10 cellular contexts compared by ENCODE assay signal in genomic region chr2:239230318-239231052, GRCh38.
DNase-seq lines count a peak whose midpoint lies in the region; ATAC-seq and TF ChIP-seq lines count a peak whose summit lies in the region.
"Had no signal": no experiment of that assay in that cellular context is flagged by ENCODE, and none has a peak within 500 bp of the region (broad histone marks: within the 10 kb centered on the region; RNA-seq: fewer than 3 reads in every experiment).

No MANE protein-coding gene starts in this region.

- peaks cover 35% of the 10 kb centered on the region for H3K36me3 Mint-ChIP-seq in activated T-helper 2 cell treated with anti-CD3 and anti-CD28 coated beads, Interferon-gamma antibody, Interleukin-2, Interleukin-4, amounts not matched to agents 10 μg/mL and 5 μg/mL and 100 μg/mL, durations not matched to agents 14 hours and 24 hours and 36 hours (ENCODE audit: low read depth)
- H3K36me3 Mint-ChIP-seq in mesothelial cell of epicardium: no peaks in the 10 kb centered on the region

- intact Hi-C loops in Right ventricle myocardium superior (cut with DNase I): no loop called here
- intact Hi-C loops in cardiac septum (cut with DNase I): no loop called here
- intact Hi-C loops in activated T-helper 2 cell treated with anti-CD3 and anti-CD28 coated beads, Interferon-gamma antibody, Interleukin-2, Interleukin-4, amounts not matched to agents 10 μg/mL and 5 μg/mL and 100 μg/mL, durations not matched to agents 14 hours and 24 hours and 36 hours (cut with micrococcal nuclease): no loop called here

- no peaks in the 10 kb centered on the region for H3K27me3 Mint-ChIP-seq in activated T-helper 2 cell treated with anti-CD3 and anti-CD28 coated beads, Interferon-gamma antibody, Interleukin-2, Interleukin-4, amounts not matched to agents 10 μg/mL and 5 μg/mL and 100 μg/mL, durations not matched to agents 14 hours and 24 hours and 36 hours (ENCODE audit: low read depth)
- H3K27me3 Mint-ChIP-seq in mesothelial cell of epicardium (ENCODE audit: low read depth): no peaks in the 10 kb centered on the region
- H3K27me3 Mint-ChIP-seq: activated B cell treated with CpG ODN at 0.5 μM for 24 hours had no signal

- H3K4me3 Mint-ChIP-seq in activated T-helper 2 cell treated with anti-CD3 and anti-CD28 coated beads, Interferon-gamma antibody, Interleukin-2, Interleukin-4, amounts not matched to agents 10 μg/mL and 5 μg/mL and 100 μg/mL, durations not matched to agents 14 hours and 24 hours and 36 hours (ENCODE audit: low read depth): no peak overlapping the region
- no peak overlapping the region for H3K4me3 Mint-ChIP-seq in mesothelial cell of epicardium
- H3K4me3 Mint-ChIP-seq: activated B cell treated with CpG ODN at 0.5 μM for 24 hours had no signal

- H3K4me1 Mint-ChIP-seq in activated T-helper 2 cell treated with anti-CD3 and anti-CD28 coated beads, Interferon-gamma antibody, Interleukin-2, Interleukin-4, amounts not matched to agents 10 μg/mL and 5 μg/mL and 100 μg/mL, durations not matched to agents 14 hours and 24 hours and 36 hours (ENCODE audit: low read depth): peaks cover 50% of the 10 kb centered on the region
- H3K4me1 Mint-ChIP-seq in mesothelial cell of epicardium: peaks cover 47% of the 10 kb centered on the region

- TF ChIP-seq CTCF in mesothelial cell of epicardium (IDR thresholded peaks at IDR 0.05; ENCODE audit: unreplicated experiment): no peak

- DNase-seq in Right ventricle myocardium superior: peak; percentile 75
- no peak for DNase-seq in cardiac septum (ENCODE audit: low spot score)
- DNase-seq in activated T-helper 2 cell treated with anti-CD3 and anti-CD28 coated beads, Interferon-gamma antibody, Interleukin-2, Interleukin-4, amounts not matched to agents 10 μg/mL and 5 μg/mL and 100 μg/mL, durations not matched to agents 14 hours and 24 hours and 36 hours (ENCODE audit: low spot score): no peak
- peak in 1 of 2 experiments; percentile 17 for DNase-seq in mesothelial cell of epicardium (ENCODE audit: low spot score in 2 of 2, unreplicated experiment in 2 of 2)
- DNase-seq in ureter (ENCODE audit: low spot score): peak; percentile 42
- no peak for DNase-seq in activated gamma-delta T cell treated with Interleukin-2 at 50 U/mL for 16 hours
- DNase-seq: activated B cell treated with CpG ODN at 0.5 μM for 24 hours, NCI-H1048 had no signal

- peak overlapping the region; percentile 74 for H3K27ac Mint-ChIP-seq in activated T-helper 2 cell treated with anti-CD3 and anti-CD28 coated beads, Interferon-gamma antibody, Interleukin-2, Interleukin-4, amounts not matched to agents 10 μg/mL and 5 μg/mL and 100 μg/mL, durations not matched to agents 14 hours and 24 hours and 36 hours
- peak overlapping the region; percentile 97 for H3K27ac Mint-ChIP-seq in mesothelial cell of epicardium
- H3K27ac Mint-ChIP-seq: activated B cell treated with CpG ODN at 0.5 μM for 24 hours had no signal

- H3K9me3 Mint-ChIP-seq in activated T-helper 2 cell treated with anti-CD3 and anti-CD28 coated beads, Interferon-gamma antibody, Interleukin-2, Interleukin-4, amounts not matched to agents 10 μg/mL and 5 μg/mL and 100 μg/mL, durations not matched to agents 14 hours and 24 hours and 36 hours: no peaks in the 10 kb centered on the region
- no peaks in the 10 kb centered on the region for H3K9me3 Mint-ChIP-seq in mesothelial cell of epicardium
- H3K9me3 Mint-ChIP-seq: activated B cell treated with CpG ODN at 0.5 μM for 24 hours had no signal

- ATAC-seq in Right ventricle myocardium superior (ENCODE audit: poor library complexity): no peak
- ATAC-seq in HG02970 (IDR thresholded peaks at IDR 0.05; ENCODE audit: low FRiP score, unreplicated experiment): no peak
- no peak for ATAC-seq in HG03571 (IDR thresholded peaks at IDR 0.05; ENCODE audit: unreplicated experiment)

Comparison
In these comparisons a context has a peak if more than half of its experiments do, and no peak if none do; other contexts are left out.
1. DNase-seq: peak in Right ventricle myocardium superior (single experiment) and ureter (single experiment); none in cardiac septum (single experiment), activated T-helper 2 cell treated with anti-CD3 and anti-CD28 coated beads, Interferon-gamma antibody, Interleukin-2, Interleukin-4, amounts not matched to agents 10 μg/mL and 5 μg/mL and 100 μg/mL, durations not matched to agents 14 hours and 24 hours and 36 hours (single experiment) and activated gamma-delta T cell treated with Interleukin-2 at 50 U/mL for 16 hours (single experiment).